Comparison of ENCODE assay signal across 10 cellular contexts in the genomic region with DNA sequence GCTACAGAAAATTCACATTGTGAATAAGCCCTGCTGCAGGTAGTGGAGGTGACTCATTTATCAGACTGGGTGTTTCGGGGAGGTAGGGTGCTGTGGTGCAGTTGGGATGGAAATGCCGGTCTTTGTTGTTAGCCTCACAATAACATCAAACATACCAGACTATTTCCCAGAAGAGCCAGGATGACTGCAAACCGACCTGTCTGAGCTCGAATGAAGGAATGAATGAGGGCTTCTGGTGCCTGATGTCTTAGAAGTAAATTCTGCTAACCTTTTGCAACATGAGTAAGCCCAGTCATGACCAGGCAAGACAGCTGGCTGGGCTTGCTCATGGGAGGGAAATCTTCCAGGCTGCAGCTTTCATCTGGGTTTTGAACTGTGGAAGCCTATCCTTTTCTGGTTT. TPM values are rescaled to one million over a fixed set of nuclear protein-coding genes. Genes with fewer than 3 reads are reported as not detected.
DNase-seq lines count a peak whose midpoint lies in the region; ATAC-seq and TF ChIP-seq lines count a peak whose summit lies in the region.
"Had no signal": no experiment of that assay in that cellular context is flagged by ENCODE, and none has a peak within 500 bp of the region (broad histone marks: within the 10 kb centered on the region; RNA-seq: fewer than 3 reads in every experiment).

No MANE protein-coding gene starts in this region.

- peaks cover 5% of the 10 kb centered on the region for H3K23me2 ChIP-seq in H9 (ENCODE audit: insufficient read length, low read depth, low read length, poor library complexity, severe bottlenecking)

- H2BK20ac ChIP-seq in H9 (ENCODE audit: low read depth, low read length, poor library complexity, severe bottlenecking) = no peak overlapping the region

- H3K79me1 ChIP-seq in H9 (ENCODE audit: insufficient read depth, low read depth, low read length, poor library complexity, severe bottlenecking) = no peaks in the 10 kb centered on the region

- CTCF ChIA-PET in MCF 10A (lab: Yijun Ruan, JAX) = interaction anchor here (0.6 to 4.4 kb wide), 7 partner anchors 13 to 28 kb away, joined by 3 to 21 read pairs (median 4); partner anchors contain the start of gene COMTD1
- CTCF ChIA-PET in A673 (lab: Charles Lee) = no interaction called here

- POLR2A ChIA-PET in MCF 10A (lab: Yijun Ruan, JAX) (interaction anchor here (0.8 to 18.0 kb wide), 8 partner anchors 8 to 97 kb away, joined by 3 to 615 read pairs (median 10); partner anchors contain the start of genes COMTD1 and SAMD8), A673 (lab: Charles Lee; ENCODE audit: low non-redundant PET) (no interaction called here)

- intact Hi-C loops in MCF 10A (cut with micrococcal nuclease) = no loop called here
- intact Hi-C loops in A673 (cut with micrococcal nuclease; ENCODE audit: unreplicated experiment) = no loop called here

- no peaks in the 10 kb centered on the region for H3K9me3 ChIP-seq in H9 (ENCODE audit: control insufficient read depth, low read depth, low read length)
- H3K9me3 ChIP-seq in muscle layer of duodenum (ENCODE audit: control insufficient read depth in 1 of 2, low read length in 2 of 2) = no peaks in the 10 kb centered on the region
- no peaks in the 10 kb centered on the region for H3K9me3 ChIP-seq in A673 (ENCODE audit: low read depth, low read length, poor library complexity, severe bottlenecking)

- H3K27me3 ChIP-seq in H9 (ENCODE audit: insufficient read depth, low read length) (no peaks in the 10 kb centered on the region), muscle layer of duodenum (ENCODE audit: low read depth, low read length) (no peaks in the 10 kb centered on the region), A673 (replicated peaks; ENCODE audit: insufficient read depth, low read depth, low read length, poor library complexity) (no peaks in the 10 kb centered on the region)

- no peak overlapping the region for H3K4me2 ChIP-seq in H9 (ENCODE audit: insufficient read depth, insufficient read length, low read length)

- no peak overlapping the region for H3K9ac ChIP-seq in H9 (ENCODE audit: extremely low read depth, insufficient read length, low read length)
- H3K9ac ChIP-seq: parathyroid adenoma had no signal

- no peak overlapping the region for H3K4ac ChIP-seq in H9 (ENCODE audit: low read depth, low read length)

- no peak overlapping the region for H3K23ac ChIP-seq in H9 (ENCODE audit: insufficient read length, low read depth, low read length)

- H3K27me3 Mint-ChIP-seq in H9 (ENCODE audit: low read depth) = peaks cover 3% of the 10 kb centered on the region; the same call in 1 of the 2 replicates
- H3K27me3 Mint-ChIP-seq in MCF 10A (ENCODE audit: insufficient read depth, unreplicated experiment) = no peaks in the 10 kb centered on the region

- BruUV-seq in MCF 10A (replicated peaks; lab: Mats Ljungman, UMichigan) (no TSS peak), A673 (replicated peaks; lab: Mats Ljungman, UMichigan) (no TSS peak)

- H3K4me1 Mint-ChIP-seq in H9 = peaks cover 38 to 41% of the 10 kb centered on the region in 2 experiments
- peaks cover 36% of the 10 kb centered on the region for H3K4me1 Mint-ChIP-seq in MCF 10A (ENCODE audit: insufficient read depth, unreplicated experiment)

- H3K56ac ChIP-seq in H9 (ENCODE audit: insufficient read length, low read depth, low read length) = no peak overlapping the region

- H3K9me3 Mint-ChIP-seq in H9 (peaks cover 0 to 3% of the 10 kb centered on the region in 2 experiments; a peak in 1 of 5 replicates), MCF 10A (ENCODE audit: unreplicated experiment) (no peaks in the 10 kb centered on the region)

- no peak overlapping the region for H4K8ac ChIP-seq in H9 (replicated peaks; ENCODE audit: insufficient read length, low read depth, low read length)

- H3K4me3 Mint-ChIP-seq in H9 (peak overlapping the region; percentile 10 to 19; a peak in 1 of 5 replicates), MCF 10A (ENCODE audit: unreplicated experiment) (peak overlapping the region; percentile 56)

- no peaks in the 10 kb centered on the region for H4K20me1 ChIP-seq in H9 (ENCODE audit: control insufficient read depth, insufficient read depth, insufficient read length)

- no peak overlapping the region for H3T11ph ChIP-seq in H9 (ENCODE audit: low read length)

- H3K14ac ChIP-seq in H9 (ENCODE audit: insufficient read depth, low read length) = no peak overlapping the region

- H4K5ac ChIP-seq in H9 (ENCODE audit: insufficient read length, low read depth, low read length) = no peak overlapping the region

- H2BK5ac ChIP-seq in H9 (ENCODE audit: insufficient read length, low read length) = no peak overlapping the region

- no peak overlapping the region for H3K18ac ChIP-seq in H9 (ENCODE audit: insufficient read length, low read depth, low read length)

- DNase-seq in AG09309 (ENCODE audit: low read depth) (peak; percentile 41), H9 (no peak), MCF 10A (ENCODE audit: unreplicated experiment) (peak; percentile 82), A172 (ENCODE audit: low spot score) (no peak), A673 (ENCODE audit: low spot score) (no peak), NCI-H1436 treated with DMSO at 0.1 percent for 48 hours (lab: John Stamatoyannopoulos, UW) (no peak)
- DNase-seq: foreskin melanocyte had no signal

- no peak for ATAC-seq in GM21825 (IDR thresholded peaks at IDR 0.05; ENCODE audit: unreplicated experiment)

- no peak overlapping the region for H2AFZ ChIP-seq in H9 (ENCODE audit: low read length)
- H2AFZ ChIP-seq: parathyroid adenoma had no signal

- TF ChIP-seq CTCF in AG09309 (IDR thresholded peaks at IDR 0.05; ENCODE audit: control insufficient read depth, insufficient read depth, low read depth, low read length, missing control alignments) = no peak
- no peak for TF ChIP-seq CTCF in H9 (conservative IDR thresholded peaks at IDR 0.05)
- no peak for TF ChIP-seq CTCF in MCF 10A (IDR thresholded peaks at IDR 0.05; ENCODE audit: unreplicated experiment)
- no peak for TF ChIP-seq CTCF in A673 (conservative IDR thresholded peaks at IDR 0.05; ENCODE audit: low read depth, low read length)

- H2BK15ac ChIP-seq in H9 (ENCODE audit: low read depth, low read length) = no peak overlapping the region

- H3K36me3 Mint-ChIP-seq in H9 (ENCODE audit: insufficient read depth in 1 of 3, low read depth in 3 of 3) (peaks cover 19 to 22% (median 22%) of the 10 kb centered on the region in 3 experiments), MCF 10A (ENCODE audit: insufficient read depth, unreplicated experiment) (peaks cover 24% of the 10 kb centered on the region)

- H2BK12ac ChIP-seq in H9 (ENCODE audit: insufficient read length, low read depth, low read length) = no peak overlapping the region

- peaks cover 17% of the 10 kb centered on the region for H3K4me1 ChIP-seq in H9 (ENCODE audit: insufficient read depth, low read length)
- peaks cover 6 to 16% of the 10 kb centered on the region in 2 donors for H3K4me1 ChIP-seq in muscle layer of duodenum (ENCODE audit: control insufficient read depth in 1 of 2, insufficient read depth in 2 of 2, low read length in 2 of 2)
- H3K4me1 ChIP-seq in A673 (ENCODE audit: insufficient read depth, low read length, poor library complexity, severe bottlenecking) = peaks cover 11% of the 10 kb centered on the region

- no peak overlapping the region for H3K27ac ChIP-seq in H9 (ENCODE audit: insufficient read length, low read depth, low read length)
- peak overlapping the region; percentile 68 for H3K27ac ChIP-seq in muscle layer of duodenum (ENCODE audit: low read length)
- no peak overlapping the region for H3K27ac ChIP-seq in A673 (ENCODE audit: low read depth, low read length, poor library complexity, severe bottlenecking)
- H3K27ac ChIP-seq: parathyroid adenoma had no signal

- no peak overlapping the region for H4K91ac ChIP-seq in H9 (ENCODE audit: insufficient read length, low read depth, low read length)

- H3K4me3 ChIP-seq in AG09309 (ENCODE audit: control insufficient read depth, low read depth, low read length) (no peak overlapping the region), muscle layer of duodenum (ENCODE audit: low read depth in 1 of 2, low read length in 2 of 2) (no peak overlapping the region), A673 (ENCODE audit: low read depth, low read length, poor library complexity, severe bottlenecking) (no peak overlapping the region)

- H3K27ac Mint-ChIP-seq in H9 (peak overlapping the region; percentile 55 to 88 (median 79); a peak in 5 of 7 replicates), MCF 10A (ENCODE audit: low read depth, unreplicated experiment) (peak overlapping the region; percentile 87)

- no peak overlapping the region for H2AK5ac ChIP-seq in H9 (ENCODE audit: insufficient read length, low read length)

- WGBS in H9 (ENCODE audit: extremely low coverage, insufficient read length, low lambda C conversion rate) = no CpG with 5 or more reads among the region's 4 CpGs

- H3K79me2 ChIP-seq in H9 (ENCODE audit: insufficient read depth, low read length) = peaks cover 17% of the 10 kb centered on the region; the same call in 1 of the 2 replicates

- H3K36me3 ChIP-seq in muscle layer of duodenum (ENCODE audit: control insufficient read depth in 1 of 2, insufficient read depth in 2 of 2, low read length in 2 of 2) (peaks cover 0 to 20% of the 10 kb centered on the region in 2 donors), A673 (ENCODE audit: insufficient read depth, low read length, poor library complexity, severe bottlenecking) (peaks cover 14% of the 10 kb centered on the region)

- H2BK120ac ChIP-seq in H9 (ENCODE audit: low read depth, low read length, poor library complexity, severe bottlenecking) = no peak overlapping the region

RNA-seq across cellular contexts. Expression of gene VDAC2, which starts 2.4 kb away (rescaled TPM):
- 264 and 271 TPM in 2 replicates for total RNA-seq in H9 (2021)
- 303 and 310 TPM in 2 replicates for total RNA-seq in MCF 10A (2022)
- 354 and 357 TPM in 2 replicates for total RNA-seq in A172 (2014; rRNA removed; shearing (Covaris generic))
- total RNA-seq in A673 (2021) = 307 and 328 TPM in 2 replicates

RNA-seq across cellular contexts. Expression of gene COMTD1, which starts 27.6 kb away (rescaled TPM):
- total RNA-seq in H9 (2021) (28.3 and 29.9 TPM in 2 replicates), MCF 10A (2022) (18.3 and 34.3 TPM in 2 replicates), A673 (2021) (3.4 and 3.8 TPM in 2 replicates)
- total RNA-seq in A172 (2014; rRNA removed; shearing (Covaris generic)) = 27.0 and 49.9 TPM in 2 replicates

Comparison
In these comparisons a context has a peak if more than half of its experiments do, and no peak if none do; other contexts are left out.
1. DNase-seq: peak in AG09309 (single experiment) and MCF 10A (single experiment); none in H9 (single experiment), A172 (single experiment), A673 (single experiment) and NCI-H1436 treated with DMSO at 0.1 percent for 48 hours (single experiment).